8 cellular contexts compared by ENCODE assay signal in the genomic region with DNA sequence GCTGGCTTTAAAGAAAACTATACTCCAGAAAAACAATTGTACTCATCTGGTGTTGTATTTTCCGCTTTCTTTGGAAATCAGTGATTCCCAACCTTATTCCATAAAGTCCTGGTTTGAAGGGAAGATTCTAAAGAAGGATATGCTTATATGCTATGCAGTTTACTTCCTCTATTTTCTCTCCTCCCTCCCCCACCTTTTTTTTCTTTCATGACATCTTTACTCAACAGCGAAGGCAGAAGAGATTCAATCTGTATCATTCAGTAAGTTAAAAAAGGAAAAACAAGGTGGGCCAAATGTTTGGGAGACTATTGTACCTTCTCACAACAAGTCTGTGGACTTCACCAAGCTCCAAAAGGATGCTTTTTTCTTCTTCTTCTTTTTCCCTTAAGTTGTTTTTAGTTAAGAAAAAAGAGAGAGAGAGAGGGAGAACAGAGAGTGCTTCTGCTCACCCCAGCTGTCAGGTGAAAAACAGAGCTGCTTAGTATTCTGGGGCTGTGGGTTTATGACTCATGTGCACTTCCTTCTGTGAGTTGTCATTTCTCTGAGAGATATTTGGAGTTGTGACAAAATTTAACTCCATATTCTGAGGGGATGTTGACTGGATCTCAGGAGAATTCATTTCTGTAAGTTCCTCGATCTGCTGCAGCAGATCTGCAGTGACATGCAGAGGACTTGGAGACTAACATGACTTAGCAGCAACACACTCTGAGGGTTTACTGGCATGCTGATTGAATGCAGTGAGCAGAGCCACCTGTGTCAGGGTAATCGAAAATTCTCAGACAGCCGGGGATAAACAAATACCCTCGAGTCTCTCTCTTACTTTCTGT.
DNase-seq lines count a peak whose midpoint lies in the region; ATAC-seq and TF ChIP-seq lines count a peak whose summit lies in the region.

No MANE protein-coding gene starts in this region.

- H3K4me1 Mint-ChIP-seq in activated naive CD8-positive, alpha-beta T cell treated with anti-CD3 and anti-CD28 coated beads for 36 hours, result peaks cover 44% of the 10 kb centered on the region

- H3K36me3 Mint-ChIP-seq in activated naive CD8-positive, alpha-beta T cell treated with anti-CD3 and anti-CD28 coated beads for 36 hours, result no peaks in the 10 kb centered on the region

- CTCF ChIA-PET in A673 (lab: Charles Lee), result interaction anchor here (1.2 kb wide), 1 partner anchor 9 kb away, joined by 3 read pairs; no protein-coding TSS in a partner anchor

- H3K27ac ChIP-seq in A673 (ENCODE audit: low read depth, low read length, poor library complexity, severe bottlenecking) (peak overlapping the region; percentile 60), SJSA1 (peak overlapping the region; percentile 30)

- no peaks in the 10 kb centered on the region for H3K27me3 Mint-ChIP-seq in activated naive CD8-positive, alpha-beta T cell treated with anti-CD3 and anti-CD28 coated beads for 36 hours

- ATAC-seq in GM19035 (IDR thresholded peaks at IDR 0.05; ENCODE audit: unreplicated experiment) (peak; percentile 88), HG03175 (IDR thresholded peaks at IDR 0.05; ENCODE audit: unreplicated experiment) (peak; percentile 85), left colon (peak; percentile 47)

- POLR2A ChIA-PET in A673 (lab: Charles Lee; ENCODE audit: low non-redundant PET), result interaction anchor here (0.7 kb wide), 1 partner anchor 13 kb away, joined by 3 read pairs; no protein-coding TSS in a partner anchor

- no peak for TF ChIP-seq CTCF in A673 (conservative IDR thresholded peaks at IDR 0.05; ENCODE audit: low read depth, low read length)

- H3K4me3 ChIP-seq in A673 (ENCODE audit: low read depth, low read length, poor library complexity, severe bottlenecking), result peak overlapping the region; percentile 18
- H3K4me3 ChIP-seq in SJSA1, result no peak overlapping the region

- TSS peak; percentile 61 for BruUV-seq in A673 (replicated peaks; lab: Mats Ljungman, UMichigan)

- H3K4me1 ChIP-seq in A673 (ENCODE audit: insufficient read depth, low read length, poor library complexity, severe bottlenecking), result peaks cover 24% of the 10 kb centered on the region
- H3K4me1 ChIP-seq in SJSA1 (replicated peaks), result peaks cover 29% of the 10 kb centered on the region

- H3K4me3 Mint-ChIP-seq in activated naive CD8-positive, alpha-beta T cell treated with anti-CD3 and anti-CD28 coated beads for 36 hours, result peak overlapping the region; percentile 72

- no peaks in the 10 kb centered on the region for H3K9me3 Mint-ChIP-seq in activated naive CD8-positive, alpha-beta T cell treated with anti-CD3 and anti-CD28 coated beads for 36 hours

- no peaks in the 10 kb centered on the region for H3K9me3 ChIP-seq in A673 (ENCODE audit: low read depth, low read length, poor library complexity, severe bottlenecking)
- H3K9me3 ChIP-seq in SJSA1 (replicated peaks), result no peaks in the 10 kb centered on the region

- peak overlapping the region; percentile 90 for H3K27ac Mint-ChIP-seq in activated naive CD8-positive, alpha-beta T cell treated with anti-CD3 and anti-CD28 coated beads for 36 hours

- DNase-seq in A673 (ENCODE audit: low spot score), result peak; percentile 79
- peak in 1 of 2 experiments; percentile 43 for DNase-seq in SJSA1 (ENCODE audit: low read depth in 1 of 2, low spot score in 2 of 2)
- peak; percentile 40 for DNase-seq in activated naive CD8-positive, alpha-beta T cell treated with anti-CD3 and anti-CD28 coated beads for 36 hours
- DNase-seq in left colon, result no peak
- peak; percentile 19 for DNase-seq in stimulated activated CD8-positive, alpha-beta memory T cell treated with anti-CD3 and anti-CD28 coated beads, Interleukin-7, amount 100 ng/mL, for 24 hours (ENCODE audit: low read depth)
- DNase-seq in NCI-H2081 treated with DMSO at 0.1 percent for 48 hours (lab: John Stamatoyannopoulos, UW), result no peak

- intact Hi-C loops in A673 (cut with micrococcal nuclease; ENCODE audit: unreplicated experiment) (no loop called here), left colon (cut with DNase I, micrococcal nuclease) (no loop called here)

- no peaks in the 10 kb centered on the region for H3K27me3 ChIP-seq in A673 (replicated peaks; ENCODE audit: insufficient read depth, low read depth, low read length, poor library complexity)
- H3K27me3 ChIP-seq in SJSA1 (replicated peaks), result no peaks in the 10 kb centered on the region

- H3K36me3 ChIP-seq in A673 (ENCODE audit: insufficient read depth, low read length, poor library complexity, severe bottlenecking) (no peaks in the 10 kb centered on the region), SJSA1 (no peaks in the 10 kb centered on the region)

Comparison
In these comparisons a context has a peak if more than half of its experiments do, and no peak if none do; other contexts are left out.
1. DNase-seq: peak in A673 (single experiment), activated naive CD8-positive, alpha-beta T cell treated with anti-CD3 and anti-CD28 coated beads for 36 hours (single experiment) and stimulated activated CD8-positive, alpha-beta memory T cell treated with anti-CD3 and anti-CD28 coated beads, Interleukin-7, amount 100 ng/mL, for 24 hours (single experiment); none in left colon (0 of 2) and NCI-H2081 treated with DMSO at 0.1 percent for 48 hours (single experiment).
2. Peak in every context shown above with its lines, with median percentiles within 50 percentile points of each other: ATAC-seq.